In genomic region chr3:154137036-154137435, GRCh38 we compare ENCODE assay signal across 2 cellular contexts.
TF ChIP-seq lines count a peak whose summit lies in the region.

No MANE protein-coding gene starts in this region.

TF ChIP-seq in liver, 16 proteins besides CTCF, POLR2A, EP300 and RAD21 (continued from another document):
- TF ChIP-seq MAX (IDR thresholded peaks at IDR 0.05) (no peak), HNF4A (conservative IDR thresholded peaks at IDR 0.05) (no peak), EGR1 (IDR thresholded peaks at IDR 0.05; ENCODE audit: low read depth in 2 of 2) (no peak), HNF4G (IDR thresholded peaks at IDR 0.05) (no peak), REST (IDR thresholded peaks at IDR 0.05) (no peak), SP1 (IDR thresholded peaks at IDR 0.05) (no peak), GABPA (IDR thresholded peaks at IDR 0.05 in 1 of 2, conservative IDR thresholded peaks at IDR 0.05 in 1 of 2) (no peak), NR2F2 (IDR thresholded peaks at IDR 0.05) (no peak)
TF ChIP-seq in liver: peak in this region for 0.

TF ChIP-seq in HepG2, 621 proteins besides CTCF, POLR2A, EP300 and RAD21 (continued from another document):
- TF ChIP-seq ARID3A (IDR thresholded peaks at IDR 0.05; ENCODE audit: low read depth, low read length) (no peak), SMC3 (IDR thresholded peaks at IDR 0.05; ENCODE audit: low read length) (no peak), POLR2AphosphoS2 (IDR thresholded peaks at IDR 0.05; ENCODE audit: low read depth, low read length) (no peak), EED (CRISPR knock-in tag; IDR thresholded peaks at IDR 0.05) (no peak), GLMP (CRISPR knock-in tag; IDR thresholded peaks at IDR 0.05; ENCODE audit: borderline replicate concordance) (no peak), ZNF333 (CRISPR knock-in tag; IDR thresholded peaks at IDR 0.05; ENCODE audit: borderline replicate concordance) (no peak), ZBTB7A (CRISPR knock-in tag; IDR thresholded peaks at IDR 0.05) (no peak), ZNF329 (CRISPR knock-in tag; IDR thresholded peaks at IDR 0.05; ENCODE audit: low read depth) (no peak), ATF2 (CRISPR knock-in tag; IDR thresholded peaks at IDR 0.05) (no peak), JARID2 (CRISPR knock-in tag; IDR thresholded peaks at IDR 0.05; ENCODE audit: insufficient replicate concordance) (no peak), NCOA2 (CRISPR knock-in tag; IDR thresholded peaks at IDR 0.05) (no peak), IKZF1 (IDR thresholded peaks at IDR 0.05) (no peak), ZXDC (CRISPR knock-in tag; IDR thresholded peaks at IDR 0.05) (no peak), MZF1 (CRISPR knock-in tag; IDR thresholded peaks at IDR 0.05; ENCODE audit: borderline replicate concordance) (no peak), ZFY (CRISPR knock-in tag; IDR thresholded peaks at IDR 0.05) (no peak), MYPOP (CRISPR knock-in tag; IDR thresholded peaks at IDR 0.05) (no peak), ZNF589 (CRISPR knock-in tag; conservative IDR thresholded peaks at IDR 0.05) (no peak), SRSF4 (IDR thresholded peaks at IDR 0.05; ENCODE audit: low read depth, low read length, poor library complexity, severe bottlenecking) (no peak)
TF ChIP-seq in HepG2: peak in this region for 0.
